Comparison of ENCODE assay signal across 8 cellular contexts in the genomic region with DNA sequence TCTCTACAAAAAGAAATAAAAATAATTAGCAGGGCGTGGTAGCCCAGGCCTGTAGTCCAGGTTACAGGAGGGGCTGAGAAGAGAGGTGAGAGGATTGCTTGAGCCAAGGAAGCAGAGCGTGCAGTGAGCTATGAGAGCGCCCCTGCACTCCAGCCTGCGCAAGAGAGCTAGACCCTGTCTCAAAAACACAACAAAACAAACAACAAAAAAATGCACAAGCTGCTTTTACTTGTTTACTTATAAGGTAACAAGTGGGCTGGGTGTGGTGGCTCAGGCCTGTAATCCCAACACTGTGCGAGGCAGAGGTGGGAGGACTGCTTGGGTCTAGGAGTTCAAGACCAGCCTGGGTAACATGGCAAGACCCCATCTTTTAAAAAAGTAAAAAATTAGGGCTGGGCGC. TPM values are rescaled to one million over a fixed set of nuclear protein-coding genes. Genes with fewer than 3 reads are reported as not detected.
DNase-seq lines count a peak whose midpoint lies in the region; ATAC-seq lines count a peak whose summit lies in the region.

No MANE protein-coding gene starts in this region.

- peak overlapping the region; percentile 98 for H3K27ac Mint-ChIP-seq in activated naive CD8-positive, alpha-beta T cell treated with anti-CD3 and anti-CD28 coated beads, Interleukin-2, amount 50 U/mL, for 24 hours

- peak overlapping the region; percentile 15 for H3K27ac ChIP-seq in right cardiac atrium (ENCODE audit: low read length)
- peak overlapping the region; percentile 3 for H3K27ac ChIP-seq in urinary bladder (ENCODE audit: low read depth)

- H3K36me3 Mint-ChIP-seq in activated naive CD8-positive, alpha-beta T cell treated with anti-CD3 and anti-CD28 coated beads, Interleukin-2, amount 50 U/mL, for 24 hours (ENCODE audit: low read depth), result peaks cover 2% of the 10 kb centered on the region

- DNase-seq in right cardiac atrium (no peak), left ventricle myocardium superior (no peak), NCI-H146 treated with DMSO at 0.1 percent for 48 hours (lab: John Stamatoyannopoulos, UW; ENCODE audit: unreplicated experiment) (no peak), iPS-NIHi11 (ENCODE audit: low spot score) (no peak)
- DNase-seq in activated naive CD8-positive, alpha-beta T cell treated with anti-CD3 and anti-CD28 coated beads, Interleukin-2, amount 50 U/mL, for 24 hours, result no peak

- no peaks in the 10 kb centered on the region for H3K9me3 Mint-ChIP-seq in activated naive CD8-positive, alpha-beta T cell treated with anti-CD3 and anti-CD28 coated beads, Interleukin-2, amount 50 U/mL, for 24 hours

- H3K4me1 ChIP-seq in right cardiac atrium (ENCODE audit: control insufficient read depth, insufficient read depth, low read length) (no peaks in the 10 kb centered on the region), mononuclear cell (ENCODE audit: insufficient read depth, low read length) (peaks cover 81% of the 10 kb centered on the region), urinary bladder (ENCODE audit: insufficient read depth) (no peaks in the 10 kb centered on the region)

- intact Hi-C loops in right cardiac atrium (cut with DNase I) (loop anchor here in 2 of 4 donors (10.0 kb wide), 2 partner anchors 46 to 66 kb away; no protein-coding TSS in a partner anchor), left ventricle myocardium superior (cut with micrococcal nuclease) (no loop called here)

- 85% methylated on average over 6 of the region's 6 CpGs for WGBS in right cardiac atrium
- 88% methylated on average over 6 of the region's 6 CpGs for WGBS in urinary bladder

- ATAC-seq in right cardiac atrium (no peak), left ventricle myocardium superior (no peak), HG02885 (IDR thresholded peaks at IDR 0.05; ENCODE audit: poor library complexity, unreplicated experiment) (no peak)
- ATAC-seq in activated naive CD8-positive, alpha-beta T cell treated with anti-CD3 and anti-CD28 coated beads, Interleukin-2, amount 50 U/mL, for 24 hours, result no peak

- peaks cover 61% of the 10 kb centered on the region for H3K4me1 Mint-ChIP-seq in activated naive CD8-positive, alpha-beta T cell treated with anti-CD3 and anti-CD28 coated beads, Interleukin-2, amount 50 U/mL, for 24 hours

- H3K9me3 ChIP-seq in right cardiac atrium (ENCODE audit: control insufficient read depth, low read length), result no peaks in the 10 kb centered on the region
- H3K9me3 ChIP-seq in mononuclear cell (ENCODE audit: low read depth, low read length), result no peaks in the 10 kb centered on the region

- peak overlapping the region; percentile 91 for H3K4me3 Mint-ChIP-seq in activated naive CD8-positive, alpha-beta T cell treated with anti-CD3 and anti-CD28 coated beads, Interleukin-2, amount 50 U/mL, for 24 hours

- H3K4me3 ChIP-seq in right cardiac atrium (ENCODE audit: low read length) (peak overlapping the region; percentile 11), mononuclear cell (ENCODE audit: low read length) (peak overlapping the region; percentile 96), urinary bladder (ENCODE audit: low read depth, low read length) (no peak overlapping the region)

- no peaks in the 10 kb centered on the region for H3K27me3 Mint-ChIP-seq in activated naive CD8-positive, alpha-beta T cell treated with anti-CD3 and anti-CD28 coated beads, Interleukin-2, amount 50 U/mL, for 24 hours

- H3K27me3 ChIP-seq in right cardiac atrium (ENCODE audit: control insufficient read depth, insufficient read depth) (no peaks in the 10 kb centered on the region), mononuclear cell (ENCODE audit: insufficient read depth, low read length) (no peaks in the 10 kb centered on the region)

- no peaks in the 10 kb centered on the region for H3K36me3 ChIP-seq in urinary bladder (ENCODE audit: insufficient read depth)

RNA-seq across cellular contexts. Expression of a gene that starts 1.7 kb away (rescaled TPM):
- total RNA-seq in right cardiac atrium (10 to 100 TPM; 31.2 to 39.1 (median 36.7) TPM), left ventricle myocardium superior (38.0 TPM), mononuclear cell (273 TPM), urinary bladder (31.0 TPM)
- polyA plus RNA-seq in right cardiac atrium (22.5 TPM), urinary bladder (27.1 TPM)
